ENCODE assay signal across 8 cellular contexts in the genomic region with DNA sequence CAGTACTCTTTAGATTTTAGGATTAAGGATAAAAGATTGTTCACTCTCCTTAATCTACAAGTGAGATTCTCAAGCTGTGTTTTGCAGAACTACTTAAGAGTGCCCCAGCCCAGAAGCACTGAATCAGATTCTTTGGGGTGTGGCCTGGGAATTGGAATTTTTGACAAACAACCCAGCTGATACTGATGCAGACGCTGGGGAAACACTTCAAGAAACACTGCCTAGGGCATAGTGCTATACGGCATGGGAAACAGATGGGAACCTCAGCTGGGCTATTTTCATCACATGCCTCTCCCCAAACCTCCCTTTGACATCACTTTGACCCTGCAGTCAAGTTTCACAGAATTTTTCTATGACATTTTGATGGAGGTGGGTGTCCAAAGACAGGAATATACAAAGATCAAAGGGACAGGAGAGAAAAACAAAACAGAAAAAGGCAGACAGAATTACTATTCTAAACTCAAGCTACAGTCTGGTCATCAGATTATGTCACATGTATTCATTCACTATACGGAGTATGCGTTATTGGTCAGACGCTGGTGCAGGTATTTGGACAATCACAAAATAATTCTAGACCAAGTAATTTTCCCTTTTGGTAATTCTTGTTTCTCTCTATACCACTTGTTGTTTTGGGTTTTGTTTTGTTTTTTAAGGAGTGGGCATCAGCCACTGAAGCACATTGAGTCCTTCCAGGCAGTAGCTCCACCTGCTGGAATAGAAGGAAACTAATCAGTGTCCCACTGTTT.
DNase-seq lines count a peak whose midpoint lies in the region; ATAC-seq and TF ChIP-seq lines count a peak whose summit lies in the region.
"Not testable (repeated sequence)": the region's sequence is repeated elsewhere in the genome, so short reads cannot be mapped to it uniquely, and the experiment has no call there.

No MANE protein-coding gene starts in this region.

- CTCF ChIA-PET in PC-9 (lab: Charles Lee): interaction anchor here (0.6 to 1.3 kb wide), 5 partner anchors 9 to 287 kb away, joined by 3 to 5 read pairs (median 4); no protein-coding TSS in a partner anchor

- not testable (repeated sequence) for H3K9me3 Mint-ChIP-seq in mesothelial cell of epicardium

- H3K9me2 ChIP-seq in PC-9 (ENCODE audit: insufficient read depth): not testable (repeated sequence)

- not testable (repeated sequence) for H3K4me3 Mint-ChIP-seq in mesothelial cell of epicardium

- POLR2A ChIA-PET in PC-9 (lab: Charles Lee; ENCODE audit: unreplicated experiment): not testable (repeated sequence)

- BruUV-seq in PC-9 (replicated peaks; lab: Mats Ljungman, UMichigan): not testable (repeated sequence)

- H3K27me3 ChIP-seq in DND-41 (ENCODE audit: insufficient read depth, low read length, poor library complexity); PC-9 (ENCODE audit: insufficient read depth, low read depth); tibial artery: not testable (repeated sequence)

- H3K27me3 Mint-ChIP-seq in mesothelial cell of epicardium (ENCODE audit: low read depth): not testable (repeated sequence)

- H3K79me2 ChIP-seq in DND-41 (ENCODE audit: insufficient read depth, low read length); PC-9 (ENCODE audit: low read depth): not testable (repeated sequence)

- peak; percentile 89 for ATAC-seq in DND-41 (ENCODE audit: insufficient read depth, low read depth)
- ATAC-seq in GM21717 (IDR thresholded peaks at IDR 0.05; ENCODE audit: unreplicated experiment): peak; percentile 34

- not testable (repeated sequence) for H3F3A ChIP-seq in PC-9 (ENCODE audit: insufficient read depth, low read depth)

- peak overlapping the region; percentile 26; the same call in 1 of the 2 replicates for H3K27ac ChIP-seq in DND-41 (ENCODE audit: low read length)
- H3K27ac ChIP-seq in PC-9, tibial artery: not testable (repeated sequence)

- H3K36me3 ChIP-seq in DND-41 (ENCODE audit: insufficient read depth, low read length); PC-9 (ENCODE audit: low read depth); tibial artery: not testable (repeated sequence)

- peak; percentile 46 for DNase-seq in DND-41
- peak; percentile 53 for DNase-seq in HuH-7 (ENCODE audit: low spot score)
- DNase-seq in PC-9; mesothelial cell of epicardium (ENCODE audit: low spot score in 2 of 2, unreplicated experiment in 2 of 2); tibial artery: not testable (repeated sequence)
- DNase-seq in activated gamma-delta T cell treated with Interleukin-2 at 50 U/mL for 16 hours: peak; percentile 9
- peak; percentile 62 for DNase-seq in fibroblast of mammary gland (ENCODE audit: low read depth)

- H3K4me1 Mint-ChIP-seq in mesothelial cell of epicardium: peaks cover 13% of the 10 kb centered on the region

- TF ChIP-seq CTCF in DND-41 (IDR thresholded peaks at IDR 0.05; ENCODE audit: borderline replicate concordance, extremely low read depth, low read length, poor library complexity, severe bottlenecking): peak; percentile 85
- TF ChIP-seq CTCF in PC-9 (conservative IDR thresholded peaks at IDR 0.05): peak; percentile 90
- TF ChIP-seq CTCF in fibroblast of mammary gland (conservative IDR thresholded peaks at IDR 0.05; ENCODE audit: control insufficient read depth, insufficient read depth, low read depth, low read length): peak; percentile 86
- peak; percentile 50 for TF ChIP-seq CTCF in mesothelial cell of epicardium (IDR thresholded peaks at IDR 0.05; ENCODE audit: unreplicated experiment)
- peak; percentile 68 to 70 for TF ChIP-seq CTCF in tibial artery (IDR thresholded peaks at IDR 0.05)

- H2AFZ ChIP-seq in DND-41 (ENCODE audit: low read depth, low read length); PC-9: not testable (repeated sequence)

- H3K4me2 ChIP-seq in DND-41 (ENCODE audit: insufficient read depth, low read length); PC-9: not testable (repeated sequence)

- peak overlapping the region; percentile 70 for H3K27ac Mint-ChIP-seq in mesothelial cell of epicardium

- intact Hi-C loops in PC-9 (cut with micrococcal nuclease; ENCODE audit: unreplicated experiment): loop anchor here (1.0 to 2.0 kb wide), 3 partner anchors 78 to 237 kb away; partner anchors contain the start of gene TNFAIP3
- intact Hi-C loops in tibial artery (cut with DNase I; ENCODE audit: low total_unique reads): loop anchor here (10.0 kb wide), 2 partner anchors 50 to 240 kb away; no protein-coding TSS in a partner anchor

- not testable (repeated sequence) for H3K9ac ChIP-seq in DND-41 (ENCODE audit: low read depth, low read length)

- not testable (repeated sequence) for H4K20me1 ChIP-seq in DND-41 (ENCODE audit: insufficient read depth, low read length); PC-9 (ENCODE audit: insufficient read depth)

- peaks cover 12% of the 10 kb centered on the region for H3K4me1 ChIP-seq in DND-41 (ENCODE audit: insufficient read depth, low read length)
- not testable (repeated sequence) for H3K4me1 ChIP-seq in PC-9 (replicated peaks; ENCODE audit: insufficient read depth); tibial artery

- not testable (repeated sequence) for H3K4me3 ChIP-seq in DND-41 (ENCODE audit: low read depth in 1 of 2, low read length in 2 of 2); PC-9; fibroblast of mammary gland (ENCODE audit: control insufficient read depth, low read depth, low read length); tibial artery

- H3K36me3 Mint-ChIP-seq in mesothelial cell of epicardium: not testable (repeated sequence)

- H3K9me3 ChIP-seq in DND-41 (ENCODE audit: insufficient read depth, low read length, severe bottlenecking); PC-9 (ENCODE audit: insufficient read depth, low read depth); tibial artery: not testable (repeated sequence)
